In the genomic region with DNA sequence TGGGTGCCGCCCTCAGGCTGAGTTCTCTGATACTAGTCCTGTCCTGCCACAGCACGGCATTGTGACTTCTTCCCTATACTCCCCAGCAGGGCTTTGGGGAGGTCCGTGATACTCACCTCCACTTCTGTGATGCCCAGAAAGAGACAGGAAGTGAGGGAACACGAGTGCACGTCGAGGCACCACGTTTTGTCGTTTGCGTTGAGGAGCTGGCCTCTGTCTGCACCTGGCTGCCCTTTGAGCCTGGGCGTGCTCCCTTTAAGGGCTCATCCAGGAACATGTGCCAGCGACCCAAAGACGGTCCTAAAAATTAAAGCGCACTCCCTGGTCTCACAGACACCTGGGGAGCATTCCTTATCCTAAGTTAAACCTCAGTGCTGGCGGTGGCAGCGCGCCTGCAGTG, we compare ENCODE assay signal across 32 cellular contexts. TPM values are rescaled to one million over a fixed set of nuclear protein-coding genes. Genes with fewer than 3 reads are reported as not detected.
"Had no signal": no experiment of that assay in that cellular context is flagged by ENCODE, and none has a peak within 500 bp of the region (broad histone marks: within the 10 kb centered on the region; RNA-seq: fewer than 3 reads in every experiment).

No MANE protein-coding gene starts in this region.

- H3K4me3 Mint-ChIP-seq: activated CD4-positive, alpha-beta T cell treated with anti-CD3 and anti-CD28 coated beads, Interleukin-2, amount 10 ng/mL, durations not matched to agents 24 days and 14 days; activated CD8-positive, alpha-beta T cell treated with anti-CD3 and anti-CD28 coated beads for 36 hours; activated naive CD8-positive, alpha-beta T cell treated with anti-CD3 and anti-CD28 coated beads for 36 hours; activated T-cell treated with anti-CD3 and anti-CD28 coated beads, Interleukin-2, amount 50 U/mL, for 72 hours; activated T-helper 17 cell treated with anti-CD3 and anti-CD28 coated beads, Interleukin-2, amount 50 U/mL, for 72 hours had no signal

- H3K9me3 ChIP-seq: ascending aorta had no signal

- H3K4me1 ChIP-seq: ascending aorta had no signal

- H3K36me3 Mint-ChIP-seq: activated naive CD8-positive, alpha-beta T cell treated with anti-CD3 and anti-CD28 coated beads for 36 hours had no signal

- H3K27ac ChIP-seq: ascending aorta, cardiac muscle cell, SK-N-MC had no signal

- DNase-seq: activated CD4-positive, alpha-beta T cell treated with anti-CD3 and anti-CD28 coated beads, Interleukin-2, amount 10 ng/mL, durations not matched to agents 24 days and 14 days; activated CD4-positive, alpha-beta T cell treated with anti-CD3 and anti-CD28 coated beads, Interleukin-2, amount 50 U/mL, for 4 hours; activated CD8-positive, alpha-beta T cell treated with anti-CD3 and anti-CD28 coated beads for 36 hours; activated effector memory CD4-positive, alpha-beta T cell treated with anti-CD3 and anti-CD28 coated beads, Interleukin-2, amount 50 U/mL, for 16 hours; activated naive CD4-positive, alpha-beta T cell; activated naive CD4-positive, alpha-beta T cell treated with anti-CD3 and anti-CD28 coated beads, Interleukin-2, amount 50 U/mL, for 16 hours; activated naive CD8-positive, alpha-beta T cell treated with anti-CD3 and anti-CD28 coated beads for 36 hours; activated T-cell treated with anti-CD3 and anti-CD28 coated beads, Interleukin-2, amount 50 U/mL, for 1 hour; activated T-cell treated with anti-CD3 and anti-CD28 coated beads, Interleukin-2, amount 50 U/mL, for 72 hours; amniotic stem cell; Kasumi-1; KG1; MG63; NCI-H1048; NCI-H1105 treated with DMSO at 0.1 percent for 48 hours; NCI-H1436; NCI-H1694; NCI-H1930; NCI-H2081 treated with DMSO at 0.1 percent for 48 hours; NCI-H226; NCI-H446 treated with DMSO at 0.1 percent for 48 hours; NCI-H524; T1000 had no signal

- H3K36me3 ChIP-seq: ascending aorta, cardiac muscle cell, MG63 had no signal

- H3K9me3 Mint-ChIP-seq: activated CD4-positive, alpha-beta T cell treated with anti-CD3 and anti-CD28 coated beads, Interleukin-2, amount 10 ng/mL, durations not matched to agents 24 days and 14 days; activated CD8-positive, alpha-beta T cell treated with anti-CD3 and anti-CD28 coated beads for 36 hours; activated naive CD8-positive, alpha-beta T cell treated with anti-CD3 and anti-CD28 coated beads for 36 hours; activated T-cell treated with anti-CD3 and anti-CD28 coated beads, Interleukin-2, amount 50 U/mL, for 72 hours; activated T-helper 17 cell treated with anti-CD3 and anti-CD28 coated beads, Interleukin-2, amount 50 U/mL, for 72 hours had no signal

- ATAC-seq: activated CD8-positive, alpha-beta T cell treated with anti-CD3 and anti-CD28 coated beads for 36 hours; activated T-cell treated with anti-CD3 and anti-CD28 coated beads, Interleukin-2, amount 50 U/mL, for 72 hours; activated T-helper 17 cell treated with anti-CD3 and anti-CD28 coated beads, Interleukin-2, amount 50 U/mL, for 72 hours; Panc1 had no signal

- H3K27ac Mint-ChIP-seq: activated CD4-positive, alpha-beta T cell treated with anti-CD3 and anti-CD28 coated beads, Interleukin-2, amount 10 ng/mL, durations not matched to agents 24 days and 14 days; activated CD8-positive, alpha-beta T cell treated with anti-CD3 and anti-CD28 coated beads for 36 hours; activated naive CD8-positive, alpha-beta T cell treated with anti-CD3 and anti-CD28 coated beads for 36 hours; activated T-cell treated with anti-CD3 and anti-CD28 coated beads, Interleukin-2, amount 50 U/mL, for 72 hours; activated T-helper 17 cell treated with anti-CD3 and anti-CD28 coated beads, Interleukin-2, amount 50 U/mL, for 72 hours had no signal

- H3K4me3 ChIP-seq: ascending aorta, cardiac muscle cell, MG63, SK-N-MC had no signal

- H3K4me1 Mint-ChIP-seq: activated CD4-positive, alpha-beta T cell treated with anti-CD3 and anti-CD28 coated beads, Interleukin-2, amount 10 ng/mL, durations not matched to agents 24 days and 14 days; activated naive CD8-positive, alpha-beta T cell treated with anti-CD3 and anti-CD28 coated beads for 36 hours; activated T-helper 17 cell treated with anti-CD3 and anti-CD28 coated beads, Interleukin-2, amount 50 U/mL, for 72 hours had no signal

RNA-seq across cellular contexts. Expression of a gene that starts 8.7 kb away (rescaled TPM):
- total RNA-seq: activated CD4-positive, alpha-beta T cell treated with anti-CD3 and anti-CD28 coated beads, Interleukin-2, amount 10 ng/mL, durations not matched to agents 24 days and 14 days; activated CD8-positive, alpha-beta memory T cell treated with anti-CD3 and anti-CD28 coated beads for 36 hours; activated CD8-positive, alpha-beta T cell treated with anti-CD3 and anti-CD28 coated beads for 36 hours; activated naive CD8-positive, alpha-beta T cell treated with anti-CD3 and anti-CD28 coated beads for 36 hours; activated T-cell treated with anti-CD3 and anti-CD28 coated beads, Interleukin-2, amount 50 U/mL, for 72 hours; activated T-helper 17 cell treated with anti-CD3 and anti-CD28 coated beads, Interleukin-2, amount 50 U/mL, for 72 hours; ascending aorta; RPMI7951; T-helper 1 cell treated with Interleukin-12 subunit alpha and Interleukin-12 subunit beta and Interleukin-4 antibody, amounts not matched to agents 30 ng/mL and 1 ng/mL, for 36 hours; T-helper 2 cell treated with Interferon-gamma antibody and Interleukin-4, amounts not matched to agents 100 ng/mL and 5 ng/mL, for 36 hours had no signal
